ENCODE assay signal across 38 cellular contexts in the genomic region with DNA sequence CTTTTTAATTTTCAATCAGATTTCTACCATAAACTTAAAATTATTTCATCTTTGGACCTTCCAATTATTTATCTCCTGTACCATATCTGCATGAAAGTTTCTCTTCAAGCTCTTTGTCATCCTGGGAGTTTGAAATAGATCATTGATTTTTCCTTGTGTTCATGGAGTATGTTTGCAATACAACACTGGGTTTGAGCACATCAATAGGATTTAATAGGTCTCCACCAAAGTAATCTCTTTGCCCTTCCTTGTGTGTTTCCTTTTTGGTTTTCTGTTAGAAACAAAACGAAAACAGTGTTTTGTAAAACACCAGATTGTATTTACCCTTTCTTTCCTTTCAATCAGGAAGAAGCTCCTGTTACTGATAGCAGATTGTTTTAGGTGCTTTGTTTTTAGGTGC. TPM values are rescaled to one million over a fixed set of nuclear protein-coding genes. Genes with fewer than 3 reads are reported as not detected.
"Had no signal": no experiment of that assay in that cellular context is flagged by ENCODE, and none has a peak within 500 bp of the region (broad histone marks: within the 10 kb centered on the region; RNA-seq: fewer than 3 reads in every experiment).

No MANE protein-coding gene starts in this region.

- H2AFZ ChIP-seq: PC-9 had no signal

- FAIRE-seq: K562, RCC 7860 had no signal

- H3K27ac ChIP-seq: ascending aorta, cardiac muscle cell, PC-9, RWPE1, VCaP had no signal

- DNase-seq: activated B cell treated with CpG ODN at 0.5 μM for 24 hours; activated CD4-positive, alpha-beta T cell treated with anti-CD3 and anti-CD28 coated beads for 48 hours; activated CD4-positive, alpha-beta T cell treated with anti-CD3 and anti-CD28 coated beads, Interleukin-2, amount 50 U/mL, for 4 hours; activated CD4-positive, CD25-positive, alpha-beta regulatory T cell treated with anti-CD3 and anti-CD28 coated beads, Interleukin-2, amount 50 U/mL, for 72 hours; activated CD8-positive, alpha-beta T cell treated with anti-CD3 and anti-CD28 coated beads for 36 hours; activated effector memory CD4-positive, alpha-beta T cell treated with anti-CD3 and anti-CD28 coated beads, Interleukin-2, amount 50 U/mL, for 16 hours; activated naive CD4-positive, alpha-beta T cell; activated T-cell treated with anti-CD3 and anti-CD28 coated beads, Interleukin-2, amount 50 U/mL, for 48 hours; amygdala; NCI-H1105; NCI-H1417 treated with DMSO at 0.1 percent for 48 hours; NCI-H1694 treated with DMSO at 0.1 percent for 48 hours; NCI-H2029; NCI-H345; NCI-H510A; NCI-H526; NCI-H748 treated with DMSO at 0.1 percent for 48 hours; NK-92 treated with Interleukin-12 subunit alpha and Interleukin-12 subunit beta, amount 100 ng/mL, for 24 hours; PC-9; SIG-M5; T-cell; T-helper 2 cell; T-helper 9 cell had no signal

- H3K9me3 ChIP-seq: ascending aorta had no signal

- H3K9me3 Mint-ChIP-seq: activated B cell treated with CpG ODN at 0.5 μM for 24 hours; activated CD8-positive, alpha-beta T cell treated with anti-CD3 and anti-CD28 coated beads for 36 hours; activated naive CD4-positive, alpha-beta T cell treated with anti-CD3 and anti-CD28 coated beads, Interleukin-2, amount 50 U/mL, for 72 hours; central memory CD8-positive, alpha-beta T cell; T-cell had no signal

- H3K27me3 Mint-ChIP-seq: activated B cell treated with CpG ODN at 0.5 μM for 24 hours; activated CD8-positive, alpha-beta T cell treated with anti-CD3 and anti-CD28 coated beads for 36 hours; central memory CD8-positive, alpha-beta T cell; T-cell had no signal

- H3K4me1 ChIP-seq: ascending aorta had no signal

- ATAC-seq: activated CD8-positive, alpha-beta T cell treated with anti-CD3 and anti-CD28 coated beads for 36 hours; activated naive CD4-positive, alpha-beta T cell treated with anti-CD3 and anti-CD28 coated beads, Interleukin-2, amount 50 U/mL, for 72 hours; K562; Right ventricle myocardium inferior; SK-N-SH treated with all-trans-retinoic acid at 6 μM for 48 hours; T-cell had no signal

- H3K27me3 ChIP-seq: ascending aorta, cardiac muscle cell had no signal

- H3K36me3 ChIP-seq: ascending aorta, cardiac muscle cell had no signal

- H3K4me3 Mint-ChIP-seq: activated B cell treated with CpG ODN at 0.5 μM for 24 hours; activated CD8-positive, alpha-beta T cell treated with anti-CD3 and anti-CD28 coated beads for 36 hours; central memory CD8-positive, alpha-beta T cell; T-cell had no signal

- H3K27ac Mint-ChIP-seq: activated B cell treated with CpG ODN at 0.5 μM for 24 hours; activated CD8-positive, alpha-beta T cell treated with anti-CD3 and anti-CD28 coated beads for 36 hours; activated naive CD4-positive, alpha-beta T cell treated with anti-CD3 and anti-CD28 coated beads, Interleukin-2, amount 50 U/mL, for 72 hours; T-cell had no signal

- H3K4me3 ChIP-seq: ascending aorta, cardiac muscle cell, K562, PC-9 had no signal

- H3K4me2 ChIP-seq: PC-9 had no signal

RNA-seq across cellular contexts. Expression of gene FMR1NB, which starts 57.5 kb away (rescaled TPM):
- total RNA-seq: activated B cell treated with CpG ODN at 0.5 μM for 24 hours; activated CD8-positive, alpha-beta memory T cell treated with anti-CD3 and anti-CD28 coated beads for 36 hours; activated CD8-positive, alpha-beta T cell treated with anti-CD3 and anti-CD28 coated beads for 36 hours; ascending aorta; cardiac muscle cell; chondrocyte; MCF 10A; PC-9; Right ventricle myocardium inferior; SK-MEL-5; T-cell had no signal
- polyA plus RNA-seq: adipose tissue, cardiac muscle cell had no signal
